Comparison of ENCODE assay signal across 14 cellular contexts in the genomic region with DNA sequence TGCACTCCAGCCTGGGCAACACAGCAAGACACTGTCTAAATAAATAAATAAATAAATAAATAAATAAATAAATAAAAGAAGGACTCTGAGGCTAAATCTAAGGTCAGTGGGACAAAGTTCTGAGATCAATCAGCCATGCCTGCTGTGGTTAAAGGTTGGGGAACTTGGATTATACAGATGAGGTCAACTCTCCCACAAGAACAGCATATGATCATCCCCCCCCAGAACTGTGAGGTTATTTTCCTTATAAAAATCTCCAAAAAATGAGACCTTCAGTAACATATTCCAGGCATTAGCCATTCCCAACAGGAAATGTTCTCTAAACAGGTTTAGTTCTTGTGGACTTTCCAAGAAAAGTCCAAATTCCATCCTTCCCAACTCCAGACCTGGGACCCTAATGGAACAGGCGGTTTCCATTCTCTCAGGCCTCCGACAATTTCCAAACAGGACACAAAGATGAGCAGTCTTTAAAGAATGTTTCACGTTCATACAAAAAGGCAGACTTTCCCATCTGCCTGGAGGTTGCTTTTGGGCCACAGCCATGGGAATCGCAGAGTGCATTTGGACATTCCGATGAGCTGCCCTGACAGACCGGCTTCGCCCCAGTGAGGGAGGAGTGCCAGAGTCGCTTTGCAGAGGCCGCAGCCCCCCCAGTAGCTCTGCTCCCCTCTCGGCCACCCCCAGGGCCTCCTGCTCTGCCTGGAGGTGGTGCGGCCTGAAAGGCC.
A peak's percentile ranks its signal among the peaks of the same experiment; 100 is the strongest.
DNase-seq lines count a peak whose midpoint lies in the region; ATAC-seq and TF ChIP-seq lines count a peak whose summit lies in the region.
"Had no signal": no experiment of that assay in that cellular context is flagged by ENCODE, and none has a peak within 500 bp of the region (broad histone marks: within the 10 kb centered on the region; RNA-seq: fewer than 3 reads in every experiment).

No MANE protein-coding gene starts in this region.

- DNase-seq in adrenal gland (peak in 3 of 7 donors; percentile 16 to 42 (median 30)), fibroblast of pulmonary artery (ENCODE audit: low read depth) (peak; percentile 85), non-pigmented ciliary epithelial cell (ENCODE audit: low read depth) (peak; percentile 60), NCI-H2081 (lab: John Stamatoyannopoulos, UW) (no peak), cortex of kidney (lab: John Stamatoyannopoulos, UW) (no peak)
- no peak for DNase-seq in stimulated activated CD4-positive, alpha-beta T cell treated with anti-CD3 and anti-CD28 coated beads, Interleukin-2, amount 100 ng/mL, for 24 hours
- DNase-seq: activated CD4-positive, alpha-beta T cell treated with anti-CD3 and anti-CD28 coated beads, Interleukin-2, amount 10 ng/mL, durations not matched to agents 24 days and 14 days; T-helper 1 cell had no signal

- ATAC-seq in GM21723 (IDR thresholded peaks at IDR 0.05; ENCODE audit: unreplicated experiment) = no peak
- ATAC-seq: GM12878, K562 had no signal

- H3K27ac ChIP-seq in ACC112 (ENCODE audit: low read depth, low read length) = peak overlapping the region; percentile 85
- H3K27ac ChIP-seq in adrenal gland = peak overlapping the region in 3 of 5 donors; percentile 56 to 87 (median 74)
- H3K27ac ChIP-seq: prostate gland, suprapubic skin had no signal

- no peak for TF ChIP-seq POLR2A in adrenal gland (IDR thresholded peaks at IDR 0.05)

- H3K9me3 ChIP-seq in adrenal gland (replicated peaks in 1 of 3) = no peaks in the 10 kb centered on the region
- H3K9me3 ChIP-seq: prostate gland had no signal

- WGBS in adrenal gland, 4 donors = 63 to 91% (median 75%) methylated on average over 4 to 11 of the region's 11 CpGs

- H3K79me2 ChIP-seq in ACC112 (ENCODE audit: control insufficient read depth, insufficient read depth, low read length, unreplicated experiment) = no peaks in the 10 kb centered on the region

- H3K4me3 ChIP-seq in ACC112 (ENCODE audit: low read depth, low read length) (no peak overlapping the region), adrenal gland (no peak overlapping the region), fibroblast of pulmonary artery (replicated peaks; ENCODE audit: low read depth, low read length) (no peak overlapping the region)
- H3K4me3 ChIP-seq: GM12878, K562, prostate gland, suprapubic skin had no signal

- H3K36me3 ChIP-seq in ACC112 (ENCODE audit: insufficient read depth, low read length) = no peaks in the 10 kb centered on the region
- no peaks in the 10 kb centered on the region for H3K36me3 ChIP-seq in adrenal gland (replicated peaks in 1 of 2)
- H3K36me3 ChIP-seq: prostate gland, suprapubic skin had no signal

- H3K4me1 ChIP-seq in ACC112 (ENCODE audit: control insufficient read depth, insufficient read depth, low read length, unreplicated experiment) = peaks cover 13% of the 10 kb centered on the region
- H3K4me1 ChIP-seq in adrenal gland (replicated peaks in 1 of 2) = no peaks in the 10 kb centered on the region
- H3K4me1 ChIP-seq: prostate gland, suprapubic skin had no signal

- H3K27me3 ChIP-seq in ACC112 (ENCODE audit: insufficient read depth, low read length) (no peaks in the 10 kb centered on the region), adrenal gland (no peaks in the 10 kb centered on the region)

- TF ChIP-seq CTCF in adrenal gland (IDR thresholded peaks at IDR 0.05) (no peak), fibroblast of pulmonary artery (IDR thresholded peaks at IDR 0.05; ENCODE audit: low read length, missing control alignments) (no peak)

- peak overlapping the region; percentile 53 for H2AFZ ChIP-seq in ACC112 (ENCODE audit: low read length, unreplicated experiment)

- intact Hi-C loops in adrenal gland (cut with DNase I) = no loop called here

Comparison
In these comparisons a context has a peak if more than half of its experiments do, and no peak if none do; other contexts are left out.
1. DNase-seq: peak in fibroblast of pulmonary artery (single experiment) and non-pigmented ciliary epithelial cell (single experiment); none in NCI-H2081 (0 of 2), cortex of kidney (single experiment) and stimulated activated CD4-positive, alpha-beta T cell treated with anti-CD3 and anti-CD28 coated beads, Interleukin-2, amount 100 ng/mL, for 24 hours (0 of 2).